24 cellular contexts compared by ENCODE assay signal in genomic region chr10:13872411-13872810, GRCh38.
DNase-seq lines count a peak whose midpoint lies in the region; ATAC-seq, FAIRE-seq and TF ChIP-seq lines count a peak whose summit lies in the region.
"Had no signal": no experiment of that assay in that cellular context is flagged by ENCODE, and none has a peak within 500 bp of the region (broad histone marks: within the 10 kb centered on the region; RNA-seq: fewer than 3 reads in every experiment).

No MANE protein-coding gene starts in this region.

- TF ChIP-seq RAD21 in IMR-90 (IDR thresholded peaks at IDR 0.05; ENCODE audit: low read length): no peak

- H2BK15ac ChIP-seq in IMR-90 (ENCODE audit: low read depth, low read length): no peak overlapping the region

- H4K8ac ChIP-seq in IMR-90 (ENCODE audit: low read depth in 2 of 2, low read length in 2 of 2): no peak overlapping the region

- TF ChIP-seq POLR2A in IMR-90 (IDR thresholded peaks at IDR 0.05; ENCODE audit: low read depth, low read length) (no peak), gastrocnemius medialis (IDR thresholded peaks at IDR 0.05) (no peak), sigmoid colon (IDR thresholded peaks at IDR 0.05) (no peak)

- H3K27me3 ChIP-seq in IMR-90 (ENCODE audit: control insufficient read depth, insufficient read depth, low read length): no peaks in the 10 kb centered on the region
- no peaks in the 10 kb centered on the region for H3K27me3 ChIP-seq in ascending aorta
- H3K27me3 ChIP-seq in keratinocyte (ENCODE audit: control insufficient read depth, extremely low read depth, insufficient read depth, low read length): no peaks in the 10 kb centered on the region
- H3K27me3 ChIP-seq in gastrocnemius medialis: no peaks in the 10 kb centered on the region
- H3K27me3 ChIP-seq in sigmoid colon: no peaks in the 10 kb centered on the region
- H3K27me3 ChIP-seq: cardiac muscle cell, esophagus squamous epithelium, MG63, spleen, upper lobe of right lung had no signal

- H3K36me3 Mint-ChIP-seq in type B pancreatic cell: peaks cover 11% of the 10 kb centered on the region

- H4K5ac ChIP-seq in IMR-90 (ENCODE audit: low read depth, low read length): no peak overlapping the region

- H2BK120ac ChIP-seq in IMR-90 (ENCODE audit: low read depth, low read length): no peak overlapping the region

- H3K4me1 ChIP-seq in IMR-90 (ENCODE audit: control insufficient read depth, insufficient read depth, low read length): peaks cover 6% of the 10 kb centered on the region; the same call in 1 of the 2 replicates
- H3K4me1 ChIP-seq in ascending aorta: peaks cover 5 to 12% of the 10 kb centered on the region in 2 donors
- H3K4me1 ChIP-seq in keratinocyte (ENCODE audit: control insufficient read depth, extremely low read depth, insufficient read depth, low read length): peaks cover 17% of the 10 kb centered on the region
- peaks cover 8 to 12% of the 10 kb centered on the region in 2 donors for H3K4me1 ChIP-seq in gastrocnemius medialis
- H3K4me1 ChIP-seq in sigmoid colon: peaks cover 0 to 4% (median 3%) of the 10 kb centered on the region in 4 donors

- no peak overlapping the region for H3K4me2 ChIP-seq in IMR-90 (ENCODE audit: low read depth, low read length)
- no peak overlapping the region for H3K4me2 ChIP-seq in keratinocyte (ENCODE audit: control insufficient read depth, extremely low read depth, insufficient read depth, low read depth, low read length)

- H4K20me1 ChIP-seq in IMR-90 (ENCODE audit: insufficient read depth, low read length) (no peaks in the 10 kb centered on the region), keratinocyte (ENCODE audit: control insufficient read depth, extremely low read depth, insufficient read depth, low read length) (no peaks in the 10 kb centered on the region)

- peaks cover 14% of the 10 kb centered on the region for H3K9me1 ChIP-seq in IMR-90 (ENCODE audit: insufficient read depth, low read length)
- no peaks in the 10 kb centered on the region for H3K9me1 ChIP-seq in keratinocyte (ENCODE audit: control insufficient read depth, extremely low read depth, insufficient read depth, low read length)

- H3K9ac ChIP-seq in IMR-90 (ENCODE audit: low read depth, low read length): no peak overlapping the region
- no peak overlapping the region for H3K9ac ChIP-seq in keratinocyte (ENCODE audit: control insufficient read depth, extremely low read depth, insufficient read depth, low read length)

- no peak overlapping the region for H3K4me3 Mint-ChIP-seq in type B pancreatic cell
- H3K4me3 Mint-ChIP-seq: activated CD4-positive, alpha-beta T cell treated with anti-CD3 and anti-CD28 coated beads, Interleukin-2, amount 10 ng/mL, durations not matched to agents 7 days and 5 days; stimulated activated naive CD8-positive, alpha-beta T cell treated with anti-CD3 and anti-CD28 coated beads, Interleukin-15, amount 100 ng/mL, for 72 hours had no signal

- dilution Hi-C loops in IMR-90 (cut with HindIII; ENCODE audit: low sequenced_read_pairs, unreplicated experiment): no loop called here
- dilution Hi-C loops in keratinocyte (cut with MboI; ENCODE audit: extremely low pct_ligation_motif_present, low sequenced_read_pairs): no loop called here

- H3K9me3 ChIP-seq in IMR-90 (ENCODE audit: control insufficient read depth, insufficient read depth, low read length) (no peaks in the 10 kb centered on the region), ascending aorta (no peaks in the 10 kb centered on the region), keratinocyte (ENCODE audit: control insufficient read depth, low read depth, low read length) (no peaks in the 10 kb centered on the region), gastrocnemius medialis (no peaks in the 10 kb centered on the region), sigmoid colon (no peaks in the 10 kb centered on the region)
- H3K9me3 ChIP-seq: esophagus squamous epithelium, MG63, spleen, upper lobe of right lung had no signal

- H2AFZ ChIP-seq in IMR-90 (replicated peaks; ENCODE audit: low read length, poor library complexity): no peak overlapping the region
- H2AFZ ChIP-seq in keratinocyte (ENCODE audit: control insufficient read depth, low read length): no peak overlapping the region

- peak; percentile 39 for FAIRE-seq in keratinocyte (lab: Jason Lieb, UNC)
- FAIRE-seq: HepG2 had no signal

- no peak overlapping the region for H3K14ac ChIP-seq in IMR-90 (replicated peaks; ENCODE audit: low read depth, low read length)

- in situ Hi-C loops in IMR-90 (cut with MboI; ENCODE audit: low sequenced_read_pairs) (no loop called here), gastrocnemius medialis (cut with MboI; ENCODE audit: low sequenced_read_pairs in 4 of 4) (no loop called here)

- no peak overlapping the region for H3K4me3 ChIP-seq in IMR-90 (ENCODE audit: insufficient read depth, low read depth, low read length)
- H3K4me3 ChIP-seq in ascending aorta: no peak overlapping the region
- no peak overlapping the region for H3K4me3 ChIP-seq in keratinocyte (ENCODE audit: control insufficient read depth in 2 of 3, extremely low read depth in 1 of 3, insufficient read depth in 2 of 3, low read depth in 1 of 3, low read length in 3 of 3)
- H3K4me3 ChIP-seq in gastrocnemius medialis: no peak overlapping the region
- no peak overlapping the region for H3K4me3 ChIP-seq in sigmoid colon
- H3K4me3 ChIP-seq: cardiac muscle cell, esophagus squamous epithelium, MG63, spleen, upper lobe of right lung had no signal

- no peak overlapping the region for H3K23ac ChIP-seq in IMR-90 (ENCODE audit: low read depth, low read length)

- CTCF ChIA-PET in IMR-90 (lab: Yijun Ruan, JAX): no interaction called here

- H3K9me3 Mint-ChIP-seq in type B pancreatic cell: no peaks in the 10 kb centered on the region
- H3K9me3 Mint-ChIP-seq: activated CD4-positive, alpha-beta T cell treated with anti-CD3 and anti-CD28 coated beads, Interleukin-2, amount 10 ng/mL, durations not matched to agents 7 days and 5 days; stimulated activated naive CD8-positive, alpha-beta T cell treated with anti-CD3 and anti-CD28 coated beads, Interleukin-15, amount 100 ng/mL, for 72 hours had no signal

- no peaks in the 10 kb centered on the region for H3K27me3 Mint-ChIP-seq in type B pancreatic cell

- WGBS in IMR-90 (ENCODE audit: extremely low coverage in 2 of 2, insufficient read length in 1 of 2), 2 experiments: 67% methylated on average over 1 of the region's 9 CpGs; no CpG with 5 or more reads in 1 of the 2 experiments
- WGBS in sigmoid colon, 2 donors: 75 to 89% methylated on average over 9 of the region's 9 CpGs

- no peak overlapping the region for H3K27ac ChIP-seq in IMR-90 (ENCODE audit: insufficient read depth, low read length)
- peak overlapping the region; percentile 9 to 55 for H3K27ac ChIP-seq in ascending aorta
- no peak overlapping the region for H3K27ac ChIP-seq in keratinocyte (ENCODE audit: control insufficient read depth, insufficient read depth, low read length)
- H3K27ac ChIP-seq in gastrocnemius medialis: peak overlapping the region in 3 of 4 donors; percentile 33 to 38 (median 37)
- peak overlapping the region in 2 of 4 donors; percentile 1 to 23 for H3K27ac ChIP-seq in sigmoid colon
- H3K27ac ChIP-seq: cardiac muscle cell had no signal

- no peak for TF ChIP-seq EP300 in sigmoid colon (IDR thresholded peaks at IDR 0.05)

- no peak overlapping the region for H3K4ac ChIP-seq in IMR-90 (ENCODE audit: low read depth, low read length)

- H3K56ac ChIP-seq in IMR-90 (ENCODE audit: extremely low read depth, insufficient read depth, low read length): no peak overlapping the region

- H3K18ac ChIP-seq in IMR-90 (ENCODE audit: low read depth, low read length): no peak overlapping the region; the same call in 1 of the 2 replicates

- no peak overlapping the region for H3K27ac Mint-ChIP-seq in type B pancreatic cell
- H3K27ac Mint-ChIP-seq: activated CD4-positive, alpha-beta T cell treated with anti-CD3 and anti-CD28 coated beads, Interleukin-2, amount 10 ng/mL, durations not matched to agents 7 days and 5 days; stimulated activated naive CD8-positive, alpha-beta T cell treated with anti-CD3 and anti-CD28 coated beads, Interleukin-15, amount 100 ng/mL, for 72 hours had no signal

- TF ChIP-seq CTCF in IMR-90 (conservative IDR thresholded peaks at IDR 0.05; ENCODE audit: low read depth, low read length): no peak
- TF ChIP-seq CTCF in ascending aorta (IDR thresholded peaks at IDR 0.05): no peak
- TF ChIP-seq CTCF in keratinocyte (optimal IDR thresholded peaks at IDR 0.05 in 1 of 3, IDR thresholded peaks at IDR 0.05 in 1 of 3, conservative IDR thresholded peaks at IDR 0.05 in 1 of 3; ENCODE audit: extremely low read depth in 1 of 3, insufficient read depth in 2 of 3, low read length in 3 of 3): no peak
- no peak for TF ChIP-seq CTCF in gastrocnemius medialis (IDR thresholded peaks at IDR 0.05 in 4 of 5, conservative IDR thresholded peaks at IDR 0.05 in 1 of 5)
- TF ChIP-seq CTCF in type B pancreatic cell (conservative IDR thresholded peaks at IDR 0.05): no peak
- TF ChIP-seq CTCF in sigmoid colon (IDR thresholded peaks at IDR 0.05): no peak

- no TSS peak for BruUV-seq in IMR-90 (replicated peaks; lab: Mats Ljungman, UMichigan)

- H2AK9ac ChIP-seq in IMR-90 (replicated peaks; ENCODE audit: low read depth, low read length, poor library complexity): no peak overlapping the region

- POLR2A ChIA-PET in IMR-90 (lab: Charles Lee; ENCODE audit: unreplicated experiment): no interaction called here

- peak overlapping the region; percentile 33; the same call in 1 of the 2 replicates for H2AK5ac ChIP-seq in IMR-90 (ENCODE audit: low read depth, low read length)

- DNase-seq in IMR-90: no peak
- DNase-seq in ascending aorta (ENCODE audit: low spot score in 2 of 2): no peak
- no peak for DNase-seq in keratinocyte (ENCODE audit: low read depth, low spot score)
- no peak for DNase-seq in gastrocnemius medialis
- no peak for DNase-seq in type B pancreatic cell (ENCODE audit: extremely low spot score, unreplicated experiment)
- DNase-seq in HPDE6-E6E7 (ENCODE audit: extremely low spot score): no peak
- DNase-seq in sigmoid colon: no peak
- DNase-seq in SK-N-DZ (ENCODE audit: low spot score): no peak
- DNase-seq: activated CD4-positive, alpha-beta T cell treated with anti-CD3 and anti-CD28 coated beads, Interleukin-2, amount 10 ng/mL, durations not matched to agents 7 days and 5 days; activated CD8-positive, alpha-beta memory T cell treated with anti-CD3 and anti-CD28 coated beads, Interleukin-2, amount 50 U/mL, for 48 hours; activated effector memory CD4-positive, alpha-beta T cell treated with anti-CD3 and anti-CD28 coated beads, Interleukin-2, amount 50 U/mL, for 16 hours; effector CD8-positive, alpha-beta T cell; esophagus squamous epithelium; MG63; midbrain; NCI-H146; PC-3; SHP77 treated with DMSO at 0.1 percent for 48 hours; spleen; stimulated activated CD4-positive, alpha-beta T cell treated with anti-CD3 and anti-CD28 coated beads, Interleukin-4, amount 100 ng/mL, for 24 hours; stimulated activated naive CD8-positive, alpha-beta T cell treated with anti-CD3 and anti-CD28 coated beads, Interleukin-15, amount 100 ng/mL, for 72 hours; upper lobe of right lung had no signal

- H4K91ac ChIP-seq in IMR-90 (ENCODE audit: insufficient read depth, low read depth, low read length): no peak overlapping the region

- H3K36me3 ChIP-seq in IMR-90 (ENCODE audit: control insufficient read depth, insufficient read depth, low read length) (no peaks in the 10 kb centered on the region), ascending aorta (no peaks in the 10 kb centered on the region), keratinocyte (ENCODE audit: control insufficient read depth in 2 of 2, extremely low read depth in 1 of 2, insufficient read depth in 2 of 2, low read length in 2 of 2) (no peaks in the 10 kb centered on the region), gastrocnemius medialis (no peaks in the 10 kb centered on the region), sigmoid colon (no peaks in the 10 kb centered on the region)
- H3K36me3 ChIP-seq: cardiac muscle cell, esophagus squamous epithelium, MG63, spleen, upper lobe of right lung had no signal

- ATAC-seq in IMR-90 (ENCODE audit: low read depth): no peak
- peak; percentile 44 to 69 for ATAC-seq in gastrocnemius medialis
- ATAC-seq: HepG2; PC-3; stimulated activated naive CD8-positive, alpha-beta T cell treated with anti-CD3 and anti-CD28 coated beads, Interleukin-15, amount 100 ng/mL, for 72 hours had no signal

- intact Hi-C loops in IMR-90 (cut with micrococcal nuclease) (no loop called here), ascending aorta (cut with DNase I) (no loop called here), gastrocnemius medialis (cut with DNase I; ENCODE audit: low total_unique reads) (no loop called here), sigmoid colon (cut with DNase I) (no loop called here)

- H3K79me2 ChIP-seq in keratinocyte (ENCODE audit: control insufficient read depth, insufficient read depth, low read length): peaks cover 41% of the 10 kb centered on the region

- peaks cover 42 to 76% of the 10 kb centered on the region in 2 experiments for H3K79me1 ChIP-seq in IMR-90 (ENCODE audit: low read depth in 1 of 2, low read length in 2 of 2)

- H2BK20ac ChIP-seq in IMR-90 (ENCODE audit: low read depth, low read length): no peak overlapping the region

- no peak overlapping the region for H2BK5ac ChIP-seq in IMR-90 (ENCODE audit: low read depth, low read length, poor library complexity, severe bottlenecking)

- H3K4me1 Mint-ChIP-seq in type B pancreatic cell (ENCODE audit: unreplicated experiment): peaks cover 22% of the 10 kb centered on the region

Comparison
In these comparisons a context has a peak if more than half of its experiments do, and no peak if none do; other contexts are left out.
1. H3K27ac ChIP-seq: peak in ascending aorta (2 of 2) and gastrocnemius medialis (3 of 4); none in IMR-90 (single experiment) and keratinocyte (single experiment).